ENCODE assay signal across 18 cellular contexts in the genomic region with DNA sequence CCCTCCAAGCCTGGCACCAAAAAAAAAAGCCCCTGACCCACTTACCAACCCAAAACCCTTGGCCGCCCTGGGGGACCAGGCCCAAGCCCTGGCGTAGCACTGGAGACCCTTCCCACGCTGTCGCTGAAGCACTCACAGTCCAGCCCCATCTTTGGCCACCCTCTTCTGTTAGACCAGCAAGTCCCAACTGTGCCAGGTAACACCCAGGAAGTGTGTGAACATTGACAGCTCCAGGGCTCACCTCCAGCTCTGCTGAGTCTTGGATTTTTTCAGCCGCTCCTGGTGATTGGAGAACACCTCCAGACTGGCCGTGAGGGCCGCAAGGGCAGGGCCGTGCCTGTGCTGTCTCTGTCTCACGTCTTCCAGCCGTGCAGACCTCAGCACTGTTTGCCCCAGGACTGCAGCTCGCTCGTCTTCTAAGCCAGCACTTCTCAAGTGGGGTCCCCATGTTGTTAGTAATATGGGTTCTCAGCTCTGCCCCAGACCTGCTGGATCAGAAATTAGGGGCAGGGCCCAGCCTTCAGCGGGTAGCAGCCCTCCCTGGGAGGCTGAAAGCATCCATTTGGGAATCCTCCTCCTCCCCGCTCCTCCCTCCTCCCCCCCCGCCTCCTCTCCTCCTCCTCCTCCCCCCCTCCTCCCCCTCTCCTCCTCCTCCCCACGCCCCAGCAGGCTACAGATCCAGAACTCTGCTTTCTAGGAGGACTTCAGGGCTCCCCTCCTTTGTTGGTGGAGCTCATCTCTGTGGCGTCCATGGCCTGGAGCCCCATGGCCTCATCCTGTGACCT. TPM values are rescaled to one million over a fixed set of nuclear protein-coding genes. Genes with fewer than 3 reads are reported as not detected.
DNase-seq lines count a peak whose midpoint lies in the region; ATAC-seq, FAIRE-seq and TF ChIP-seq lines count a peak whose summit lies in the region.
"Had no signal": no experiment of that assay in that cellular context is flagged by ENCODE, and none has a peak within 500 bp of the region (broad histone marks: within the 10 kb centered on the region; RNA-seq: fewer than 3 reads in every experiment).

No MANE protein-coding gene starts in this region.

- H3K9me3 Mint-ChIP-seq in endothelial cell (ENCODE audit: unreplicated experiment): no peaks in the 10 kb centered on the region
- H3K9me3 Mint-ChIP-seq: activated CD4-positive, alpha-beta T cell treated with anti-CD3 and anti-CD28 coated beads, Interleukin-2, amount 10 ng/mL, durations not matched to agents 24 days and 14 days; CD4-positive, alpha-beta T cell had no signal

- H3K9me2 ChIP-seq in Karpas-422 (replicated peaks; ENCODE audit: insufficient read depth, low read length): no peaks in the 10 kb centered on the region

- H3K36me3 ChIP-seq in pancreas (peaks cover 0 to 5% (median 0%) of the 10 kb centered on the region in 3 donors), Karpas-422 (ENCODE audit: insufficient read depth, low read length) (no peaks in the 10 kb centered on the region)

- peaks cover 3% of the 10 kb centered on the region for H3K36me3 Mint-ChIP-seq in endothelial cell (ENCODE audit: low read depth, unreplicated experiment)

- no peak overlapping the region for H3K4me3 Mint-ChIP-seq in endothelial cell (ENCODE audit: unreplicated experiment)
- H3K4me3 Mint-ChIP-seq: activated CD4-positive, alpha-beta T cell treated with anti-CD3 and anti-CD28 coated beads, Interleukin-2, amount 10 ng/mL, durations not matched to agents 24 days and 14 days; CD4-positive, alpha-beta T cell; T-helper 17 cell had no signal

- no peak overlapping the region for H3K4me2 ChIP-seq in Karpas-422 (ENCODE audit: low read depth, low read length, poor library complexity, severe bottlenecking)

- H3K9me3 ChIP-seq in pancreas (no peaks in the 10 kb centered on the region), Karpas-422 (ENCODE audit: low read length) (no peaks in the 10 kb centered on the region)

- no peak overlapping the region for H3K27ac ChIP-seq in pancreas
- H3K27ac ChIP-seq in Karpas-422 (ENCODE audit: low read length): no peak overlapping the region

- H2AFZ ChIP-seq in Karpas-422 (ENCODE audit: low read length): no peak overlapping the region

- H3K27ac Mint-ChIP-seq in endothelial cell (ENCODE audit: unreplicated experiment): no peak overlapping the region
- H3K27ac Mint-ChIP-seq: activated CD4-positive, alpha-beta T cell treated with anti-CD3 and anti-CD28 coated beads, Interleukin-2, amount 10 ng/mL, durations not matched to agents 24 days and 14 days; CD4-positive, alpha-beta T cell; T-helper 17 cell had no signal

- FAIRE-seq in HTR-8/SVneo (lab: Jason Lieb, UNC) (peak; percentile 74), pancreas (lab: Jason Lieb, UNC) (no peak)
- FAIRE-seq: A204.1, bronchial epithelial cell, endothelial cell of umbilical vein, GM12892, keratinocyte had no signal

- H3K27me3 ChIP-seq in pancreas (no peaks in the 10 kb centered on the region), Karpas-422 (ENCODE audit: low read length) (no peaks in the 10 kb centered on the region)

- H3K4me3 ChIP-seq in pancreas (no peak overlapping the region), Karpas-422 (ENCODE audit: low read length) (no peak overlapping the region)

- 67 to 87% methylated on average over 15 to 17 of the region's 17 CpGs for WGBS in pancreas, 2 donors

- intact Hi-C loops in pancreas (cut with DNase I): no loop called here

- no peak overlapping the region for H3K9ac ChIP-seq in Karpas-422 (ENCODE audit: low read length)

- ATAC-seq in pancreas (peak in 2 of 4 donors; percentile 37 to 46), HG03159 (IDR thresholded peaks at IDR 0.05; ENCODE audit: unreplicated experiment) (no peak)
- ATAC-seq: T-helper 17 cell had no signal

- DNase-seq in activated CD4-positive, alpha-beta T cell treated with anti-CD3 and anti-CD28 coated beads for 48 hours: peak; percentile 1
- no peak for DNase-seq in activated CD4-positive, alpha-beta T cell treated with anti-CD3 and anti-CD28 coated beads, Interleukin-2, amount 50 U/mL, for 4 hours
- DNase-seq in HTR-8/SVneo (ENCODE audit: insufficient read length, low spot score) (no peak), endothelial cell (ENCODE audit: low spot score) (peak; percentile 2), pancreas (peak in 4 of 6 donors; percentile 6 to 57 (median 30)), SW 1271 (lab: John Stamatoyannopoulos, UW) (no peak), Karpas-422 (no peak)
- DNase-seq: CD4-positive, alpha-beta T cell; EL; NCI-H82; T-helper 17 cell had no signal

- peaks cover 6% of the 10 kb centered on the region for H3K4me1 Mint-ChIP-seq in endothelial cell (ENCODE audit: unreplicated experiment)
- H3K4me1 Mint-ChIP-seq: activated CD4-positive, alpha-beta T cell treated with anti-CD3 and anti-CD28 coated beads, Interleukin-2, amount 10 ng/mL, durations not matched to agents 24 days and 14 days; T-helper 17 cell had no signal

- peaks cover 4% of the 10 kb centered on the region for H3K27me3 Mint-ChIP-seq in endothelial cell (ENCODE audit: unreplicated experiment)
- H3K27me3 Mint-ChIP-seq: activated CD4-positive, alpha-beta T cell treated with anti-CD3 and anti-CD28 coated beads, Interleukin-2, amount 10 ng/mL, durations not matched to agents 24 days and 14 days; CD4-positive, alpha-beta T cell; T-helper 17 cell had no signal

- no peaks in the 10 kb centered on the region for H3K79me2 ChIP-seq in Karpas-422 (ENCODE audit: low read length)

- H3K4me1 ChIP-seq in pancreas: no peaks in the 10 kb centered on the region
- no peaks in the 10 kb centered on the region for H3K4me1 ChIP-seq in Karpas-422 (ENCODE audit: low read length)

- no peaks in the 10 kb centered on the region for H4K20me1 ChIP-seq in Karpas-422 (ENCODE audit: insufficient read depth, low read depth, low read length)

- TF ChIP-seq CTCF in endothelial cell (IDR thresholded peaks at IDR 0.05; ENCODE audit: unreplicated experiment) (no peak), pancreas (IDR thresholded peaks at IDR 0.05) (no peak)

RNA-seq across cellular contexts. Expression of a gene that starts 18.1 kb away (rescaled TPM):
- total RNA-seq in endothelial cell (ENCODE audit: unreplicated experiment): 37.6 TPM
- 10 to 100 TPM; 12.4 to 18.1 (median 17.3) TPM for total RNA-seq in pancreas
- 10 to 100 TPM; 73.8 to 77.8 TPM for polyA plus RNA-seq in pancreas
- total RNA-seq in Karpas-422 (2014; rRNA removed; shearing (Covaris generic); ENCODE audit: low replicate concordance): 16.8 and 30.5 TPM in 2 replicates

RNA-seq across cellular contexts. Expression of a gene that starts 59.6 kb away (rescaled TPM):
- total RNA-seq in endothelial cell (ENCODE audit: unreplicated experiment) (77.9 TPM), pancreas (10 to 100 TPM; 17.9 to 33.4 (median 20.9) TPM)
- 10 to 100 TPM; 58.5 to 67.0 TPM for polyA plus RNA-seq in pancreas
- total RNA-seq in Karpas-422 (2014; rRNA removed; shearing (Covaris generic); ENCODE audit: low replicate concordance): 58.3 and 71.9 TPM in 2 replicates

Comparison
In these comparisons a context has a peak if more than half of its experiments do, and no peak if none do; other contexts are left out.
1. DNase-seq: peak in activated CD4-positive, alpha-beta T cell treated with anti-CD3 and anti-CD28 coated beads for 48 hours (single experiment), endothelial cell (single experiment) and pancreas (4 of 6); none in activated CD4-positive, alpha-beta T cell treated with anti-CD3 and anti-CD28 coated beads, Interleukin-2, amount 50 U/mL, for 4 hours (0 of 2), HTR-8/SVneo (single experiment), SW 1271 (0 of 2) and Karpas-422 (single experiment).